ENCODE assay signal across 1 cellular context in genomic region chr20:17771206-17772004, GRCh38.
TF ChIP-seq lines count a peak whose summit lies in the region.

No MANE protein-coding gene starts in this region.

TF ChIP-seq in HepG2, 621 proteins besides CTCF, POLR2A, EP300 and RAD21 (continued from another document and continues in another):
- TF ChIP-seq NR2F1 (CRISPR knock-in tag; IDR thresholded peaks at IDR 0.05) (peak; percentile 40 to 63; a peak in 2 of 4 replicates), KLF6 (CRISPR knock-in tag; IDR thresholded peaks at IDR 0.05) (no peak; the same call in 1 of the 2 replicates), ZNF75D (CRISPR knock-in tag; IDR thresholded peaks at IDR 0.05; ENCODE audit: borderline replicate concordance) (no peak), REPIN1 (CRISPR knock-in tag; IDR thresholded peaks at IDR 0.05; ENCODE audit: borderline replicate concordance, low read depth) (peak; percentile 51; the same call in 1 of the 2 replicates), FOXP1 (IDR thresholded peaks at IDR 0.05) (no peak), FOXP1 (CRISPR knock-in tag; IDR thresholded peaks at IDR 0.05) (peak; percentile 81), ZKSCAN5 (CRISPR knock-in tag; IDR thresholded peaks at IDR 0.05) (no peak), PHB2 (IDR thresholded peaks at IDR 0.05; ENCODE audit: partially characterized antibody) (no peak), USF2 (IDR thresholded peaks at IDR 0.05; ENCODE audit: low read depth, low read length) (no peak), USF2 (CRISPR knock-in tag; IDR thresholded peaks at IDR 0.05; ENCODE audit: borderline replicate concordance) (no peak), ZFP91 (CRISPR knock-in tag; IDR thresholded peaks at IDR 0.05; ENCODE audit: borderline replicate concordance) (peak; percentile 71; the same call in 1 of the 2 replicates), TBX3 (IDR thresholded peaks at IDR 0.05; ENCODE audit: borderline replicate concordance) (no peak; the same call in 1 of the 2 replicates), ZMYM2 (CRISPR knock-in tag; IDR thresholded peaks at IDR 0.05) (peak; percentile 72), TAF15 (IDR thresholded peaks at IDR 0.05; ENCODE audit: low read depth, low read length, poor library complexity, severe bottlenecking) (no peak), E2F1 (CRISPR knock-in tag; IDR thresholded peaks at IDR 0.05) (no peak), RARA (CRISPR knock-in tag; IDR thresholded peaks at IDR 0.05) (peak; percentile 89), NFYC (CRISPR knock-in tag; IDR thresholded peaks at IDR 0.05) (0 out of 2 replicates have a peak, but pooled peaks have one; percentile 17), RARG (CRISPR knock-in tag; IDR thresholded peaks at IDR 0.05; ENCODE audit: low read depth) (no peak), MLX (CRISPR knock-in tag; IDR thresholded peaks at IDR 0.05) (peak; percentile 68; the same call in 1 of the 2 replicates), UBTF (CRISPR knock-in tag; IDR thresholded peaks at IDR 0.05) (peak; percentile 23), BCL6 (CRISPR knock-in tag; IDR thresholded peaks at IDR 0.05) (peak; percentile 89), HNRNPLL (IDR thresholded peaks at IDR 0.05; ENCODE audit: low read depth, low read length, poor library complexity, severe bottlenecking) (no peak), SALL1 (CRISPR knock-in tag; IDR thresholded peaks at IDR 0.05) (peak; percentile 98), POGZ (CRISPR knock-in tag; IDR thresholded peaks at IDR 0.05) (peak; percentile 60; the same call in 1 of the 2 replicates), HMG20B (CRISPR knock-in tag; conservative IDR thresholded peaks at IDR 0.05) (peak; percentile 68), ZNF121 (CRISPR knock-in tag; IDR thresholded peaks at IDR 0.05) (peak; percentile 61), ZNF292 (CRISPR knock-in tag; IDR thresholded peaks at IDR 0.05; ENCODE audit: borderline replicate concordance, low read depth) (peak; percentile 92; the same call in 1 of the 2 replicates), RELA (CRISPR knock-in tag; IDR thresholded peaks at IDR 0.05) (no peak), MIXL1 (CRISPR knock-in tag; IDR thresholded peaks at IDR 0.05) (no peak), ZNF720 (CRISPR knock-in tag; IDR thresholded peaks at IDR 0.05) (no peak)
- TF ChIP-seq, protein P1, sequence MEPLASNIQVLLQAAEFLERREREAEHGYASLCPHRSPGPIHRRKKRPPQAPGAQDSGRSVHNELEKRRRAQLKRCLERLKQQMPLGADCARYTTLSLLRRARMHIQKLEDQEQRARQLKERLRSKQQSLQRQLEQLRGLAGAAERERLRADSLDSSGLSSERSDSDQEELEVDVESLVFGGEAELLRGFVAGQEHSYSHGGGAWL (CRISPR knock-in tag; IDR thresholded peaks at IDR 0.05), result peak; percentile 49; the same call in 1 of the 2 replicates
- TF ChIP-seq, protein P2, sequence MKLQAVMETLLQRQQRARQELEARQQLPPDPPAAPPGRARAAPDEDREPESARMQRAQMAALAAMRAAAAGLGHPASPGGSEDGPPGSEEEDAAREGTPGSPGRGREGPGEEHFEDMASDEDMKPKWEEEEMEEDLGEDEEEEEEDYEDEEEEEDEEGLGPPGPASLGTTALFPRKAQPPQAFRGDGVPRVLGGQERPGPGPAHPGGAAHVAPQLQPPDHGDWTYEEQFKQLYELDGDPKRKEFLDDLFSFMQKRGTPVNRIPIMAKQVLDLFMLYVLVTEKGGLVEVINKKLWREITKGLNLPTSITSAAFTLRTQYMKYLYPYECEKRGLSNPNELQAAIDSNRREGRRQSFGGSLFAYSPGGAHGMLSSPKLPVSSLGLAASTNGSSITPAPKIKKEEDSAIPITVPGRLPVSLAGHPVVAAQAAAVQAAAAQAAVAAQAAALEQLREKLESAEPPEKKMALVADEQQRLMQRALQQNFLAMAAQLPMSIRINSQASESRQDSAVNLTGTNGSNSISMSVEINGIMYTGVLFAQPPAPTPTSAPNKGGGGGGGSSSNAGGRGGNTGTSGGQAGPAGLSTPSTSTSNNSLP (IDR thresholded peaks at IDR 0.05; ENCODE audit: low read depth, low read length), result no peak
- TF ChIP-seq, protein P3, sequence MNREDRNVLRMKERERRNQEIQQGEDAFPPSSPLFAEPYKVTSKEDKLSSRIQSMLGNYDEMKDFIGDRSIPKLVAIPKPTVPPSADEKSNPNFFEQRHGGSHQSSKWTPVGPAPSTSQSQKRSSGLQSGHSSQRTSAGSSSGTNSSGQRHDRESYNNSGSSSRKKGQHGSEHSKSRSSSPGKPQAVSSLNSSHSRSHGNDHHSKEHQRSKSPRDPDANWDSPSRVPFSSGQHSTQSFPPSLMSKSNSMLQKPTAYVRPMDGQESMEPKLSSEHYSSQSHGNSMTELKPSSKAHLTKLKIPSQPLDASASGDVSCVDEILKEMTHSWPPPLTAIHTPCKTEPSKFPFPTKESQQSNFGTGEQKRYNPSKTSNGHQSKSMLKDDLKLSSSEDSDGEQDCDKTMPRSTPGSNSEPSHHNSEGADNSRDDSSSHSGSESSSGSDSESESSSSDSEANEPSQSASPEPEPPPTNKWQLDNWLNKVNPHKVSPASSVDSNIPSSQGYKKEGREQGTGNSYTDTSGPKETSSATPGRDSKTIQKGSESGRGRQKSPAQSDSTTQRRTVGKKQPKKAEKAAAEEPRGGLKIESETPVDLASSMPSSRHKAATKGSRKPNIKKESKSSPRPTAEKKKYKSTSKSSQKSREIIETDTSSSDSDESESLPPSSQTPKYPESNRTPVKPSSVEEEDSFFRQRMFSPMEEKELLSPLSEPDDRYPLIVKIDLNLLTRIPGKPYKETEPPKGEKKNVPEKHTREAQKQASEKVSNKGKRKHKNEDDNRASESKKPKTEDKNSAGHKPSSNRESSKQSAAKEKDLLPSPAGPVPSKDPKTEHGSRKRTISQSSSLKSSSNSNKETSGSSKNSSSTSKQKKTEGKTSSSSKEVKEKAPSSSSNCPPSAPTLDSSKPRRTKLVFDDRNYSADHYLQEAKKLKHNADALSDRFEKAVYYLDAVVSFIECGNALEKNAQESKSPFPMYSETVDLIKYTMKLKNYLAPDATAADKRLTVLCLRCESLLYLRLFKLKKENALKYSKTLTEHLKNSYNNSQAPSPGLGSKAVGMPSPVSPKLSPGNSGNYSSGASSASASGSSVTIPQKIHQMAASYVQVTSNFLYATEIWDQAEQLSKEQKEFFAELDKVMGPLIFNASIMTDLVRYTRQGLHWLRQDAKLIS (CRISPR knock-in tag; IDR thresholded peaks at IDR 0.05), result no peak
- TF ChIP-seq, protein P4, sequence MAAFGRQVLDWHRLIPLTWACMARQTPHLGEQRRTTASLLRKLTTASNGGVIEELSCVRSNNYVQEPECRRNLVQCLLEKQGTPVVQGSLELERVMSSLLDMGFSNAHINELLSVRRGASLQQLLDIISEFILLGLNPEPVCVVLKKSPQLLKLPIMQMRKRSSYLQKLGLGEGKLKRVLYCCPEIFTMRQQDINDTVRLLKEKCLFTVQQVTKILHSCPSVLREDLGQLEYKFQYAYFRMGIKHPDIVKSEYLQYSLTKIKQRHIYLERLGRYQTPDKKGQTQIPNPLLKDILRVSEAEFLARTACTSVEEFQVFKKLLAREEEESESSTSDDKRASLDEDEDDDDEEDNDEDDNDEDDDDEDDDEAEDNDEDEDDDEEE (CRISPR knock-in tag; IDR thresholded peaks at IDR 0.05), result peak; percentile 94
- TF ChIP-seq, protein P5, sequence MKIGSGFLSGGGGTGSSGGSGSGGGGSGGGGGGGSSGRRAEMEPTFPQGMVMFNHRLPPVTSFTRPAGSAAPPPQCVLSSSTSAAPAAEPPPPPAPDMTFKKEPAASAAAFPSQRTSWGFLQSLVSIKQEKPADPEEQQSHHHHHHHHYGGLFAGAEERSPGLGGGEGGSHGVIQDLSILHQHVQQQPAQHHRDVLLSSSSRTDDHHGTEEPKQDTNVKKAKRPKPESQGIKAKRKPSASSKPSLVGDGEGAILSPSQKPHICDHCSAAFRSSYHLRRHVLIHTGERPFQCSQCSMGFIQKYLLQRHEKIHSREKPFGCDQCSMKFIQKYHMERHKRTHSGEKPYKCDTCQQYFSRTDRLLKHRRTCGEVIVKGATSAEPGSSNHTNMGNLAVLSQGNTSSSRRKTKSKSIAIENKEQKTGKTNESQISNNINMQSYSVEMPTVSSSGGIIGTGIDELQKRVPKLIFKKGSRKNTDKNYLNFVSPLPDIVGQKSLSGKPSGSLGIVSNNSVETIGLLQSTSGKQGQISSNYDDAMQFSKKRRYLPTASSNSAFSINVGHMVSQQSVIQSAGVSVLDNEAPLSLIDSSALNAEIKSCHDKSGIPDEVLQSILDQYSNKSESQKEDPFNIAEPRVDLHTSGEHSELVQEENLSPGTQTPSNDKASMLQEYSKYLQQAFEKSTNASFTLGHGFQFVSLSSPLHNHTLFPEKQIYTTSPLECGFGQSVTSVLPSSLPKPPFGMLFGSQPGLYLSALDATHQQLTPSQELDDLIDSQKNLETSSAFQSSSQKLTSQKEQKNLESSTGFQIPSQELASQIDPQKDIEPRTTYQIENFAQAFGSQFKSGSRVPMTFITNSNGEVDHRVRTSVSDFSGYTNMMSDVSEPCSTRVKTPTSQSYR (CRISPR knock-in tag; IDR thresholded peaks at IDR 0.05; ENCODE audit: borderline replicate concordance), result peak; percentile 23; the same call in 1 of the 2 replicates
- TF ChIP-seq, protein P6, sequence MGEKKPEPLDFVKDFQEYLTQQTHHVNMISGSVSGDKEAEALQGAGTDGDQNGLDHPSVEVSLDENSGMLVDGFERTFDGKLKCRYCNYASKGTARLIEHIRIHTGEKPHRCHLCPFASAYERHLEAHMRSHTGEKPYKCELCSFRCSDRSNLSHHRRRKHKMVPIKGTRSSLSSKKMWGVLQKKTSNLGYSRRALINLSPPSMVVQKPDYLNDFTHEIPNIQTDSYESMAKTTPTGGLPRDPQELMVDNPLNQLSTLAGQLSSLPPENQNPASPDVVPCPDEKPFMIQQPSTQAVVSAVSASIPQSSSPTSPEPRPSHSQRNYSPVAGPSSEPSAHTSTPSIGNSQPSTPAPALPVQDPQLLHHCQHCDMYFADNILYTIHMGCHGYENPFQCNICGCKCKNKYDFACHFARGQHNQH (CRISPR knock-in tag; IDR thresholded peaks at IDR 0.05), result peak; percentile 90
